9 cellular contexts compared by ENCODE assay signal in genomic region chr12:57489157-57489641, GRCh38. TPM values are rescaled to one million over a fixed set of nuclear protein-coding genes. Genes with fewer than 3 reads are reported as not detected.
DNase-seq lines count a peak whose midpoint lies in the region; ATAC-seq, FAIRE-seq and TF ChIP-seq lines count a peak whose summit lies in the region.
"Had no signal": no experiment of that assay in that cellular context is flagged by ENCODE, and none has a peak within 500 bp of the region (broad histone marks: within the 10 kb centered on the region; RNA-seq: fewer than 3 reads in every experiment).

No MANE protein-coding gene starts in this region.

- no peak for ATAC-seq in thoracic aorta (ENCODE audit: insufficient number of reproducible peaks, low FRiP score, low read depth)

- H3K27me3 ChIP-seq in cardiac muscle cell, result no peaks in the 10 kb centered on the region
- H3K27me3 ChIP-seq in right atrium auricular region, result no peaks in the 10 kb centered on the region
- no peaks in the 10 kb centered on the region for H3K27me3 ChIP-seq in thoracic aorta (replicated peaks; ENCODE audit: insufficient read depth)
- H3K27me3 ChIP-seq in small intestine (ENCODE audit: control insufficient read depth in 2 of 2, insufficient read depth in 2 of 2, low read length in 2 of 2), result no peaks in the 10 kb centered on the region

- H3K9me3 ChIP-seq in cardiac muscle cell (ENCODE audit: low read depth), result no peaks in the 10 kb centered on the region
- H3K9me3 ChIP-seq in right atrium auricular region, result no peaks in the 10 kb centered on the region
- no peaks in the 10 kb centered on the region for H3K9me3 ChIP-seq in thoracic aorta
- no peaks in the 10 kb centered on the region for H3K9me3 ChIP-seq in small intestine (ENCODE audit: control insufficient read depth, low read depth)

- peak overlapping the region; percentile 98 for H3K27ac Mint-ChIP-seq in activated naive CD8-positive, alpha-beta T cell

- H3K27ac ChIP-seq in cardiac muscle cell, result no peak overlapping the region
- no peak overlapping the region for H3K27ac ChIP-seq in right atrium auricular region
- no peak overlapping the region for H3K27ac ChIP-seq in thoracic aorta
- no peak overlapping the region for H3K27ac ChIP-seq in small intestine (ENCODE audit: low read depth in 1 of 2, low read length in 1 of 2)

- no peaks in the 10 kb centered on the region for H3K27me3 Mint-ChIP-seq in activated naive CD8-positive, alpha-beta T cell

- peaks cover 6% of the 10 kb centered on the region for H3K4me1 ChIP-seq in cardiac muscle cell (ENCODE audit: low read depth)
- peaks cover 0 to 15% of the 10 kb centered on the region in 2 donors for H3K4me1 ChIP-seq in right atrium auricular region
- H3K4me1 ChIP-seq in thoracic aorta (ENCODE audit: control insufficient read depth in 1 of 2, low read depth in 2 of 2), result peaks cover 6 to 12% of the 10 kb centered on the region in 2 donors
- H3K4me1 ChIP-seq in small intestine (ENCODE audit: control insufficient read depth in 2 of 2, insufficient read depth in 1 of 2, low read depth in 1 of 2, low read length in 1 of 2), result no peaks in the 10 kb centered on the region

- H3K4me3 ChIP-seq in cardiac muscle cell (peak overlapping the region; percentile 98), right atrium auricular region (no peak overlapping the region), thoracic aorta (peak overlapping the region; percentile 72), small intestine (ENCODE audit: low read depth in 1 of 2, low read length in 2 of 2) (peak overlapping the region in 1 of 2 donors; percentile 2)

- DNase-seq in cardiac muscle cell (ENCODE audit: low read depth in 1 of 2, low spot score in 1 of 2) (no peak), right atrium auricular region (ENCODE audit: low spot score) (no peak), iris pigment epithelial cell (ENCODE audit: low read depth) (peak; percentile 41), thoracic aorta (ENCODE audit: low spot score) (no peak), small intestine (no peak), ureter (ENCODE audit: low spot score) (no peak), pons (ENCODE audit: low spot score) (no peak)
- DNase-seq: DMS79 treated with DMSO at 0.1 percent for 48 hours had no signal

- WGBS in small intestine, 3 donors, result 84 to 94% (median 92%) methylated on average over 5 of the region's 5 CpGs

- peaks cover 19% of the 10 kb centered on the region for H3K36me3 ChIP-seq in cardiac muscle cell
- H3K36me3 ChIP-seq in right atrium auricular region, result peaks cover 33% of the 10 kb centered on the region
- H3K36me3 ChIP-seq in thoracic aorta, result peaks cover 31% of the 10 kb centered on the region
- H3K36me3 ChIP-seq in small intestine (ENCODE audit: control insufficient read depth in 2 of 2, insufficient read depth in 2 of 2, low read length in 2 of 2), result peaks cover 5 to 13% of the 10 kb centered on the region in 2 donors

- H3K4me3 Mint-ChIP-seq in activated naive CD8-positive, alpha-beta T cell, result peak overlapping the region; percentile 90

- H3K4me1 Mint-ChIP-seq in activated naive CD8-positive, alpha-beta T cell (ENCODE audit: low read depth), result peaks cover 28% of the 10 kb centered on the region

- peaks cover 17% of the 10 kb centered on the region for H3K36me3 Mint-ChIP-seq in activated naive CD8-positive, alpha-beta T cell

- FAIRE-seq in small intestine (lab: Jason Lieb, UNC), result no peak

- TF ChIP-seq CTCF in cardiac muscle cell (IDR thresholded peaks at IDR 0.05; ENCODE audit: low read depth, low read length) (no peak), right atrium auricular region (IDR thresholded peaks at IDR 0.05) (no peak), thoracic aorta (IDR thresholded peaks at IDR 0.05) (no peak)

- no peaks in the 10 kb centered on the region for H3K9me3 Mint-ChIP-seq in activated naive CD8-positive, alpha-beta T cell (ENCODE audit: low read depth)

RNA-seq across cellular contexts. Expression of gene MARS1, which starts 1.3 kb away (rescaled TPM):
- total RNA-seq in cardiac muscle cell (76.7 and 333 TPM in 2 replicates), right atrium auricular region (10 to 100 TPM; 36.9 to 41.0 TPM), thoracic aorta (100 to 1,000 TPM in 1 of 2 donors, 10 to 100 TPM in 1; 58.8 to 104 TPM), ureter (327 TPM)
- polyA plus RNA-seq in cardiac muscle cell (153 and 190 TPM in 2 replicates), small intestine (10 to 100 TPM; 62.2 to 93.4 (median 63.0) TPM)

RNA-seq across cellular contexts. Expression of gene ARHGAP9, which starts 9.5 kb away (rescaled TPM):
- total RNA-seq in cardiac muscle cell (0.07 and 2.3 TPM in 2 replicates), right atrium auricular region (1 to 10 TPM; 3.4 to 4.2 TPM), thoracic aorta (10 to 100 TPM; 32.0 to 32.5 TPM), ureter (10.0 TPM)
- polyA plus RNA-seq in cardiac muscle cell (0.61 TPM in 1 of 2 replicates, not detected in the other), small intestine (10 to 100 TPM in 1 of 3 donors, 1 to 10 TPM in 2; 4.2 to 39.2 (median 8.9) TPM)

RNA-seq across cellular contexts. Expression of gene GLI1, which starts 29.6 kb away (rescaled TPM):
- total RNA-seq in cardiac muscle cell (0.67 and 7.3 TPM in 2 replicates), right atrium auricular region (1 to 10 TPM in 1 of 2 donors, not detected in 1; 1.2 TPM), thoracic aorta (10 to 100 TPM in 1 of 2 donors, 1 to 10 TPM in 1; 1.7 to 13.0 TPM), ureter (4.2 TPM)
- polyA plus RNA-seq in cardiac muscle cell (0.79 TPM in 1 of 2 replicates, not detected in the other), small intestine (1 to 10 TPM in 2 of 3 donors, not detected in 1; 1.5 to 1.9 TPM)

RNA-seq across cellular contexts. Expression of gene DDIT3, which starts 31.1 kb away (rescaled TPM):
- total RNA-seq in cardiac muscle cell (30.2 and 44.2 TPM in 2 replicates), right atrium auricular region (10 to 100 TPM; 19.8 to 25.0 TPM), thoracic aorta (10 to 100 TPM; 35.5 to 39.6 TPM), ureter (30.8 TPM)
- polyA plus RNA-seq in cardiac muscle cell (33.8 and 51.3 TPM in 2 replicates), small intestine (100 to 1,000 TPM in 1 of 3 donors, 10 to 100 TPM in 2; 45.2 to 105 (median 48.7) TPM)

RNA-seq across cellular contexts. Expression of gene MBD6, which starts 33.4 kb away (rescaled TPM):
- total RNA-seq in cardiac muscle cell, result 13.8 and 14.1 TPM in 2 replicates
- polyA plus RNA-seq in cardiac muscle cell, result 22.8 and 36.9 TPM in 2 replicates
- total RNA-seq in right atrium auricular region, result 10 to 100 TPM; 12.5 to 14.4 TPM
- total RNA-seq in thoracic aorta, result 10 to 100 TPM; 39.2 to 54.3 TPM
- polyA plus RNA-seq in small intestine, result 10 to 100 TPM; 20.5 to 41.6 (median 31.4) TPM
- total RNA-seq in ureter, result 177 TPM

Comparison
In these comparisons a context has a peak if more than half of its experiments do, and no peak if none do; other contexts are left out.
1. H3K4me3 ChIP-seq: peak in cardiac muscle cell (single experiment) and thoracic aorta (single experiment); none in right atrium auricular region (0 of 2).